1 cellular context compared by ENCODE assay signal in the genomic region with DNA sequence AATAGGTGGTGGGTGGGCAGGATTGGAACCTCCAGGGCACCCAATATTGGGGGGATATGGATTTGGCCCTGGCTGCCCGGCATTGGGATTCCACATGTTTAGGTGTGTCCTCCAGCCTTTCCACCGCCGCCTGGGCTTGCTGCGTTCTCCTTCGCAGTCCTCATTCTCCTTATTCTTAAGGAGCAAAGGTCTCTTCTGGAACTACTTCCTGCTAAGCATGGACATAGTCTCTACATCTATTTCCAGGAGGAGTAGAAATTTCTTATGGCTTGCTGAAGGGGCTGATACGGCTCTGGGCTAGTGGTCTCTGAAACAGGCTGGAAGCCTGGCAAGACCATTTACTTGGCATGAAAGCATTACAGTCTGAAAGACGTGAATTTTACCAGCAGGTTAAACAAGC.
TF ChIP-seq lines count a peak whose summit lies in the region.

No MANE protein-coding gene starts in this region.

TF ChIP-seq in GM12878, 131 proteins besides CTCF, POLR2A, EP300 and RAD21:
- TF ChIP-seq STAT3 (IDR thresholded peaks at IDR 0.05; ENCODE audit: low read depth, low read length) (no peak), SKIL (IDR thresholded peaks at IDR 0.05; ENCODE audit: low read depth, poor library complexity, severe bottlenecking) (no peak), SP1 (IDR thresholded peaks at IDR 0.05; ENCODE audit: low read depth, low read length) (no peak), FOXM1 (IDR thresholded peaks at IDR 0.05; ENCODE audit: low read depth, low read length) (no peak), ZZZ3 (IDR thresholded peaks at IDR 0.05; ENCODE audit: control insufficient read depth, insufficient read length, low read depth) (no peak), NR2C2 (IDR thresholded peaks at IDR 0.05; ENCODE audit: borderline replicate concordance, control insufficient read depth, insufficient read length, low read depth) (no peak), IRF4 (IDR thresholded peaks at IDR 0.05; ENCODE audit: low read depth, low read length) (no peak), NFIC (IDR thresholded peaks at IDR 0.05; ENCODE audit: low read depth, low read length) (no peak), SMARCA5 (IDR thresholded peaks at IDR 0.05) (no peak), MTA2 (IDR thresholded peaks at IDR 0.05; ENCODE audit: low read depth) (no peak), JUND (IDR thresholded peaks at IDR 0.05; ENCODE audit: low read depth, low read length) (no peak), USF1 (IDR thresholded peaks at IDR 0.05; ENCODE audit: borderline replicate concordance, extremely low read length, insufficient read depth, low read depth, low read length) (no peak), HDAC6 (IDR thresholded peaks at IDR 0.05; ENCODE audit: unreplicated experiment) (no peak)
- TF ChIP-seq, protein P1, sequence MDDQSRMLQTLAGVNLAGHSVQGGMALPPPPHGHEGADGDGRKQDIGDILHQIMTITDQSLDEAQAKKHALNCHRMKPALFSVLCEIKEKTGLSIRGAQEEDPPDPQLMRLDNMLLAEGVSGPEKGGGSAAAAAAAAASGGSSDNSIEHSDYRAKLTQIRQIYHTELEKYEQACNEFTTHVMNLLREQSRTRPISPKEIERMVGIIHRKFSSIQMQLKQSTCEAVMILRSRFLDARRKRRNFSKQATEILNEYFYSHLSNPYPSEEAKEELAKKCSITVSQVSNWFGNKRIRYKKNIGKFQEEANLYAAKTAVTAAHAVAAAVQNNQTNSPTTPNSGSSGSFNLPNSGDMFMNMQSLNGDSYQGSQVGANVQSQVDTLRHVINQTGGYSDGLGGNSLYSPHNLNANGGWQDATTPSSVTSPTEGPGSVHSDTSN (IDR thresholded peaks at IDR 0.05; ENCODE audit: insufficient replicate concordance, low read depth, low read length) = no peak
- TF ChIP-seq, protein P2, sequence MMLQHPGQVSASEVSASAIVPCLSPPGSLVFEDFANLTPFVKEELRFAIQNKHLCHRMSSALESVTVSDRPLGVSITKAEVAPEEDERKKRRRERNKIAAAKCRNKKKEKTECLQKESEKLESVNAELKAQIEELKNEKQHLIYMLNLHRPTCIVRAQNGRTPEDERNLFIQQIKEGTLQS (IDR thresholded peaks at IDR 0.05; ENCODE audit: borderline replicate concordance, extremely low read depth, low read depth, low read length) = no peak
